1 cellular context compared by ENCODE assay signal in the genomic region with DNA sequence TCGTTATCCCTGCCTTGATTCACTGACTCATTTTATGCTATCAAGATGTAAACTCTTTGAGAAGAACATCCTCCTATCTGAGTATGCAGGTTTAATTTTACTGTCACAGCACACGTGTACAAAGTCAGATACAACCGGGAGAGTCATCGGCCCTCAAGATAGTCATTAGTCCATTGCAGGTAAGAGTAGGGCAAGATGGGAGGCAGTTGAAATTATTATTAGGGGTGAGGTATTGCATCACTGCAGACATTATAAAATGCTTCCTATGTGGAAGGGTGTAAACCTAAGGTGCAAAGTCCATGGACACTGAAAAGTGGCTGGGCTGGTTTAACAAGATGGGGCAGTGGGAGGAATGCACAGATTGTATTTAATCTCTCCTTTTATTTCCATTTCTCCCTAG.
TF ChIP-seq lines count a peak whose summit lies in the region.

No MANE protein-coding gene starts in this region.

TF ChIP-seq in K562, 482 proteins besides CTCF, POLR2A, EP300 and RAD21 (continued from another document):
- TF ChIP-seq HES1 (IDR thresholded peaks at IDR 0.05; ENCODE audit: low read depth) = 0 out of 2 replicates have a peak, but pooled peaks have one; percentile 13
- peak; percentile 41; the same call in 1 of the 2 replicates for TF ChIP-seq TCF3 (CRISPR knock-in tag; IDR thresholded peaks at IDR 0.05)
- 0 out of 2 replicates have a peak, but pooled peaks have one; percentile 53 for TF ChIP-seq DPF2 (IDR thresholded peaks at IDR 0.05)
- TF ChIP-seq SMARCA4 (IDR thresholded peaks at IDR 0.05) = peak; percentile 57
- peak; percentile 62 for TF ChIP-seq TAL1 (IDR thresholded peaks at IDR 0.05)
- no peak for TF ChIP-seq ZNF584 (CRISPR knock-in tag; IDR thresholded peaks at IDR 0.05; ENCODE audit: low read depth)
- TF ChIP-seq ZBTB9 (CRISPR knock-in tag; IDR thresholded peaks at IDR 0.05) = no peak
- TF ChIP-seq ZNF780A (CRISPR knock-in tag; IDR thresholded peaks at IDR 0.05) = no peak
- 0 out of 2 replicates have a peak, but pooled peaks have one; percentile 40 for TF ChIP-seq SMARCE1 (IDR thresholded peaks at IDR 0.05)
- TF ChIP-seq CBFA2T2 (conservative IDR thresholded peaks at IDR 0.05) = 0 out of 2 replicates have a peak, but pooled peaks have one; percentile 14
- TF ChIP-seq, protein P1, sequence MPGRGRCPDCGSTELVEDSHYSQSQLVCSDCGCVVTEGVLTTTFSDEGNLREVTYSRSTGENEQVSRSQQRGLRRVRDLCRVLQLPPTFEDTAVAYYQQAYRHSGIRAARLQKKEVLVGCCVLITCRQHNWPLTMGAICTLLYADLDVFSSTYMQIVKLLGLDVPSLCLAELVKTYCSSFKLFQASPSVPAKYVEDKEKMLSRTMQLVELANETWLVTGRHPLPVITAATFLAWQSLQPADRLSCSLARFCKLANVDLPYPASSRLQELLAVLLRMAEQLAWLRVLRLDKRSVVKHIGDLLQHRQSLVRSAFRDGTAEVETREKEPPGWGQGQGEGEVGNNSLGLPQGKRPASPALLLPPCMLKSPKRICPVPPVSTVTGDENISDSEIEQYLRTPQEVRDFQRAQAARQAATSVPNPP (IDR thresholded peaks at IDR 0.05; ENCODE audit: borderline replicate concordance, insufficient read depth, insufficient read length) = no peak
- TF ChIP-seq, protein P2, sequence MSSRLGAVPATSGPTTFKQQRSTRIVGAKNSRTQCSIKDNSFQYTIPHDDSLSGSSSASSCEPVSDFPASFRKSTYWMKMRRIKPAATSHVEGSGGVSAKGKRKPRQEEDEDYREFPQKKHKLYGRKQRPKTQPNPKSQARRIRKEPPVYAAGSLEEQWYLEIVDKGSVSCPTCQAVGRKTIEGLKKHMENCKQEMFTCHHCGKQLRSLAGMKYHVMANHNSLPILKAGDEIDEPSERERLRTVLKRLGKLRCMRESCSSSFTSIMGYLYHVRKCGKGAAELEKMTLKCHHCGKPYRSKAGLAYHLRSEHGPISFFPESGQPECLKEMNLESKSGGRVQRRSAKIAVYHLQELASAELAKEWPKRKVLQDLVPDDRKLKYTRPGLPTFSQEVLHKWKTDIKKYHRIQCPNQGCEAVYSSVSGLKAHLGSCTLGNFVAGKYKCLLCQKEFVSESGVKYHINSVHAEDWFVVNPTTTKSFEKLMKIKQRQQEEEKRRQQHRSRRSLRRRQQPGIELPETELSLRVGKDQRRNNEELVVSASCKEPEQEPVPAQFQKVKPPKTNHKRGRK (tag; IDR thresholded peaks at IDR 0.05) = no peak
- no peak for TF ChIP-seq ADNP (tag; IDR thresholded peaks at IDR 0.05)
